8 cellular contexts compared by ENCODE assay signal in the genomic region with DNA sequence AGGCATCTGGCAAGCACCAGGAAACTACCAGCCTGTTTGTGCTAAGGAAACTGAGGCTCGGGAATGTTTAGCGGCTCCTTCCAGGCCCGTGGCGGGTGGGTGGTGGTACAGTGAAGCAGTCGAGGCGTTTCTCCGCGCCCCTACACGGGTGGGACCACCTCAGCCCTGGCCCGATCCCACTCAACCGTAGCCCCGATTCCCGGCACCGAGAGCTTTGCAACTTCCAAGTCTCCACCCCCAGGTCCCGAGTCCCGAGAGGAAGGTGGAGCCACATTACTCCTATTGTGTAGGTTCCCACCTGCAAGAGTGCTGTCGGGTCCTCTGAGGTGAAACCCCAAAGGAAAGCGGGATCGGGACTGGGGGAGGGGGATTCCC. TPM values are rescaled to one million over a fixed set of nuclear protein-coding genes. Genes with fewer than 3 reads are reported as not detected.
DNase-seq lines count a peak whose midpoint lies in the region; ATAC-seq and TF ChIP-seq lines count a peak whose summit lies in the region.
"Had no signal": no experiment of that assay in that cellular context is flagged by ENCODE, and none has a peak within 500 bp of the region (broad histone marks: within the 10 kb centered on the region; RNA-seq: fewer than 3 reads in every experiment).

No MANE protein-coding gene starts in this region.

- intact Hi-C loops in left cardiac atrium (cut with DNase I) (no loop called here), gastrocnemius medialis (cut with DNase I; ENCODE audit: low total_unique reads) (loop anchor here (1.0 to 5.0 kb wide), 6 partner anchors 13 to 622 kb away; partner anchors contain the start of genes BBS1, CCDC87, CCS and CFL1)

- TF ChIP-seq CTCF in WTC11 (IDR thresholded peaks at IDR 0.05) (no peak), gastrocnemius medialis (IDR thresholded peaks at IDR 0.05 in 4 of 5, conservative IDR thresholded peaks at IDR 0.05 in 1 of 5) (no peak)

- CTCF ChIA-PET in WTC11 (lab: Charles Lee), result interaction anchor here (0.8 to 3.0 kb wide), 26 partner anchors 9 to 198 kb away, joined by 3 to 56 read pairs (median 8); partner anchors contain the start of genes ACTN3, BBS1, CCDC87 and CCS

- peaks cover 26% of the 10 kb centered on the region for H3K4me1 Mint-ChIP-seq in WTC11

- H3K9me3 Mint-ChIP-seq in WTC11, result no peaks in the 10 kb centered on the region

- H3K4me3 Mint-ChIP-seq in WTC11, result peak overlapping the region; percentile 95

- in situ Hi-C loops in gastrocnemius medialis (cut with MboI; ENCODE audit: low sequenced_read_pairs in 4 of 4), result no loop called here

- DNase-seq in WTC11 (ENCODE audit: low spot score) (no peak), left cardiac atrium (no peak), gastrocnemius medialis (no peak), superior temporal gyrus (ENCODE audit: extremely low spot score) (no peak), mucosa of gallbladder (ENCODE audit: low spot score) (no peak)

- no peaks in the 10 kb centered on the region for H3K27me3 Mint-ChIP-seq in WTC11 (ENCODE audit: low read depth)

- no peaks in the 10 kb centered on the region for H3K27me3 ChIP-seq in gastrocnemius medialis

- TF ChIP-seq POLR2A in gastrocnemius medialis (IDR thresholded peaks at IDR 0.05), result no peak

- peaks cover 9 to 10% of the 10 kb centered on the region in 2 donors for H3K4me1 ChIP-seq in gastrocnemius medialis

- peak overlapping the region; percentile 86 to 96 (median 89) for H3K27ac ChIP-seq in gastrocnemius medialis

- H3K4me3 ChIP-seq in gastrocnemius medialis, result peak overlapping the region; percentile 62 to 95 (median 79)

- ATAC-seq in GM18517 (IDR thresholded peaks at IDR 0.05; ENCODE audit: unreplicated experiment) (peak; percentile 22), HG03354 (IDR thresholded peaks at IDR 0.05; ENCODE audit: poor library complexity, severe bottlenecking, unreplicated experiment) (peak; percentile 21), WTC11 (peak; percentile 33), left cardiac atrium (peak; percentile 16 to 46), gastrocnemius medialis (peak; percentile 55 to 58)

- no peaks in the 10 kb centered on the region for H3K9me3 ChIP-seq in gastrocnemius medialis

- H3K36me3 ChIP-seq in gastrocnemius medialis, result peaks cover 0 to 11% of the 10 kb centered on the region in 2 donors

- H3K27ac Mint-ChIP-seq in WTC11, result peak overlapping the region; percentile 95

- POLR2A ChIA-PET in WTC11 (lab: Charles Lee), result interaction anchor here (0.5 to 1.8 kb wide), 21 partner anchors 10 to 364 kb away, joined by 3 to 22 read pairs (median 5); partner anchors contain the start of genes ACTN3, MRPL11, NPAS4 and PELI3

- peaks cover 11% of the 10 kb centered on the region for H3K36me3 Mint-ChIP-seq in WTC11

TF ChIP-seq in WTC11, 78 proteins besides CTCF, POLR2A, EP300 and RAD21:
- TF ChIP-seq RELA (CRISPR knock-in tag; IDR thresholded peaks at IDR 0.05; ENCODE audit: borderline replicate concordance) (no peak), TCF7 (CRISPR knock-in tag; IDR thresholded peaks at IDR 0.05; ENCODE audit: low read depth) (peak; percentile 78; the same call in 1 of the 2 replicates), CBFB (CRISPR knock-in tag; IDR thresholded peaks at IDR 0.05; ENCODE audit: low read depth) (0 out of 2 replicates have a peak, but pooled peaks have one; percentile 42), NR3C1 (CRISPR knock-in tag; conservative IDR thresholded peaks at IDR 0.05; ENCODE audit: low read depth) (no peak), EMX1 (CRISPR knock-in tag; IDR thresholded peaks at IDR 0.05) (0 out of 2 replicates have a peak, but pooled peaks have one; percentile 32), FOXP4 (CRISPR knock-in tag; IDR thresholded peaks at IDR 0.05) (0 out of 2 replicates have a peak, but pooled peaks have one; percentile 16), ATF1 (CRISPR knock-in tag; IDR thresholded peaks at IDR 0.05) (no peak)
- TF ChIP-seq, protein P1, sequence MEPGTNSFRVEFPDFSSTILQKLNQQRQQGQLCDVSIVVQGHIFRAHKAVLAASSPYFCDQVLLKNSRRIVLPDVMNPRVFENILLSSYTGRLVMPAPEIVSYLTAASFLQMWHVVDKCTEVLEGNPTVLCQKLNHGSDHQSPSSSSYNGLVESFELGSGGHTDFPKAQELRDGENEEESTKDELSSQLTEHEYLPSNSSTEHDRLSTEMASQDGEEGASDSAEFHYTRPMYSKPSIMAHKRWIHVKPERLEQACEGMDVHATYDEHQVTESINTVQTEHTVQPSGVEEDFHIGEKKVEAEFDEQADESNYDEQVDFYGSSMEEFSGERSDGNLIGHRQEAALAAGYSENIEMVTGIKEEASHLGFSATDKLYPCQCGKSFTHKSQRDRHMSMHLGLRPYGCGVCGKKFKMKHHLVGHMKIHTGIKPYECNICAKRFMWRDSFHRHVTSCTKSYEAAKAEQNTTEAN (CRISPR knock-in tag; IDR thresholded peaks at IDR 0.05), result peak; percentile 42; the same call in 1 of the 2 replicates
- TF ChIP-seq, protein P2, sequence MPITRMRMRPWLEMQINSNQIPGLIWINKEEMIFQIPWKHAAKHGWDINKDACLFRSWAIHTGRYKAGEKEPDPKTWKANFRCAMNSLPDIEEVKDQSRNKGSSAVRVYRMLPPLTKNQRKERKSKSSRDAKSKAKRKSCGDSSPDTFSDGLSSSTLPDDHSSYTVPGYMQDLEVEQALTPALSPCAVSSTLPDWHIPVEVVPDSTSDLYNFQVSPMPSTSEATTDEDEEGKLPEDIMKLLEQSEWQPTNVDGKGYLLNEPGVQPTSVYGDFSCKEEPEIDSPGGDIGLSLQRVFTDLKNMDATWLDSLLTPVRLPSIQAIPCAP (CRISPR knock-in tag; IDR thresholded peaks at IDR 0.05), result 0 out of 2 replicates have a peak, but pooled peaks have one; percentile 7

RNA-seq across cellular contexts. Expression of gene DPP3, which starts 0.5 kb away (rescaled TPM):
- total RNA-seq in WTC11 (2021) (77.0 to 86.7 TPM (median 83.4 TPM) in 3 replicates), left cardiac atrium (10 to 100 TPM; 18.5 TPM), gastrocnemius medialis (10 to 100 TPM; 28.5 to 58.5 (median 37.4) TPM), mucosa of gallbladder (61.2 TPM)

RNA-seq across cellular contexts. Expression of gene PELI3, which starts 13.0 kb away (rescaled TPM):
- total RNA-seq in WTC11 (2021) (6.7 to 7.8 TPM (median 6.8 TPM) in 3 replicates), left cardiac atrium (10 to 100 TPM in 1 of 2 donors, 1 to 10 TPM in 1; 9.1 to 11.0 TPM), gastrocnemius medialis (10 to 100 TPM; 26.1 to 55.9 (median 37.3) TPM), mucosa of gallbladder (20.3 TPM)

RNA-seq across cellular contexts. Expression of gene BBS1, which starts 30.7 kb away (rescaled TPM):
- total RNA-seq in WTC11 (2021) (22.9 to 26.8 TPM (median 24.1 TPM) in 3 replicates), left cardiac atrium (10 to 100 TPM; 18.7 to 18.9 TPM), gastrocnemius medialis (10 to 100 TPM; 19.8 to 34.5 (median 31.2) TPM), mucosa of gallbladder (72.9 TPM)

RNA-seq across cellular contexts. Expression of gene MRPL11, which starts 41.1 kb away (rescaled TPM):
- total RNA-seq in WTC11 (2021), result 131 to 137 TPM (median 135 TPM) in 3 replicates
- total RNA-seq in left cardiac atrium, result 10 to 100 TPM; 43.1 to 47.0 TPM
- total RNA-seq in gastrocnemius medialis, result 10 to 100 TPM; 35.1 to 64.1 (median 52.5) TPM
- 32.8 TPM for total RNA-seq in mucosa of gallbladder

RNA-seq across cellular contexts. Expression of gene NPAS4, which starts 58.9 kb away (rescaled TPM):
- total RNA-seq in WTC11 (2021) (0.27 to 0.79 TPM (median 0.44 TPM) in 3 replicates), left cardiac atrium (under 1 TPM; 0.18 to 0.68 TPM), gastrocnemius medialis (not detected), mucosa of gallbladder (1.5 TPM)
- total RNA-seq: subcutaneous adipose tissue had no signal
